Comparison of ENCODE assay signal across 21 cellular contexts in the genomic region with DNA sequence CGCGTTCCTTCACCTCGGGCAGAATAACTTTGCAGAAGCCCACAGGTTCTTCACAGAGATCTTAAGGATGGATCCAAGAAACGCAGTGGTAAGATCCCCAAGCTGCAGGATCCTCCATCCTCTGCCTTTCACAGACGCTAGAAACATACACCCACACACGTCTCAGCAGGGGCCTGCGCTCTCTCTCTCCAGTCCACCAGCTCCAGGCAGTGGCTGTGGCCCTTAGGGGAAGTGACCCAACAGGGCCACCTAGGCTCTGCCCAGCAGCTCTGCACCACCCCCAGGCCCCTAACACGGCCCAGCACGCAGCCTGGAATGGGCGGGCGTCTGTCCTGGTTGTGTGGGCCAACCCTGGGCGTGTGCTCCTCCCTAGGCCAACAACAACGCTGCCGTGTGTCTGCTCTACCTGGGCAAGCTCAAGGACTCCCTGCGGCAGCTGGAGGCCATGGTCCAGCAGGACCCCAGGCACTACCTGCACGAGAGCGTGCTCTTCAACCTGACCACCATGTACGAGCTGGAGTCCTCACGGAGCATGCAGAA.
"Had no signal": no experiment of that assay in that cellular context is flagged by ENCODE, and none has a peak within 500 bp of the region (broad histone marks: within the 10 kb centered on the region; RNA-seq: fewer than 3 reads in every experiment).

No MANE protein-coding gene starts in this region.

- H3K9me3 ChIP-seq: esophagus muscularis mucosa, gastroesophageal sphincter, prostate gland, right lobe of liver, suprapubic skin, thyroid gland, upper lobe of left lung, uterus had no signal

- H3K36me3 ChIP-seq: neural progenitor cell, prostate gland, uterus had no signal

- H3K4me1 ChIP-seq: parathyroid adenoma, upper lobe of left lung, uterus had no signal

- H2AFZ ChIP-seq: neural progenitor cell, parathyroid adenoma had no signal

- H3K27ac ChIP-seq: epithelial cell of prostate, neural progenitor cell, parathyroid adenoma, prostate gland, right lobe of liver, suprapubic skin, thyroid gland, upper lobe of left lung, uterus had no signal

- H3K4me3 ChIP-seq: esophagus muscularis mucosa, gastroesophageal sphincter, neural progenitor cell, prostate gland, right lobe of liver, suprapubic skin, thyroid gland, upper lobe of left lung, uterus had no signal

- FAIRE-seq: colon, keratinocyte had no signal

- H3K4me2 ChIP-seq: neural progenitor cell had no signal

- H3K9ac ChIP-seq: neural progenitor cell, parathyroid adenoma had no signal

- H3K27me3 ChIP-seq: esophagus muscularis mucosa, gastroesophageal sphincter, neural progenitor cell, right lobe of liver, suprapubic skin, thyroid gland, upper lobe of left lung, uterus had no signal

- ATAC-seq: effector memory CD8-positive, alpha-beta T cell; gastroesophageal sphincter; natural killer cell; right lobe of liver; stimulated activated naive CD8-positive, alpha-beta T cell treated with anti-CD3 and anti-CD28 coated beads, Interleukin-15, Interleukin-2, amounts not matched to agents 100 U/mL and 50 U/mL, for 24 hours had no signal

- DNase-seq: effector memory CD8-positive, alpha-beta T cell; glutamatergic neuron; immature natural killer cell; mammary epithelial cell; natural killer cell; occipital lobe; right lobe of liver; stimulated activated CD4-positive, alpha-beta T cell treated with anti-CD3 and anti-CD28 coated beads, Interleukin-2, amount 100 ng/mL, for 24 hours; stimulated activated naive CD8-positive, alpha-beta T cell treated with anti-CD3 and anti-CD28 coated beads, Interleukin-15, Interleukin-2, amounts not matched to agents 100 U/mL and 50 U/mL, for 24 hours; thyroid gland; upper lobe of left lung; uterus had no signal
